In genomic region chr2:25309402-25309801, GRCh38 we compare ENCODE assay signal across 8 cellular contexts. TPM values are rescaled to one million over a fixed set of nuclear protein-coding genes. Genes with fewer than 3 reads are reported as not detected.
DNase-seq lines count a peak whose midpoint lies in the region; ATAC-seq, FAIRE-seq and TF ChIP-seq lines count a peak whose summit lies in the region.

No MANE protein-coding gene starts in this region.

- peak overlapping the region; percentile 79 for H3K27ac Mint-ChIP-seq in CD8-positive, alpha-beta T cell

- peaks cover 62% of the 10 kb centered on the region for H3K36me3 Mint-ChIP-seq in CD8-positive, alpha-beta T cell

- intact Hi-C loops in CD8-positive, alpha-beta T cell (cut with DNase I, micrococcal nuclease) = loop anchor here (1.0 to 2.0 kb wide), 6 partner anchors 15 to 213 kb away; no protein-coding TSS in a partner anchor

- H3K27me3 ChIP-seq in CD8-positive, alpha-beta T cell (ENCODE audit: insufficient read depth, low read length) = no peaks in the 10 kb centered on the region

- H3K4me1 Mint-ChIP-seq in CD8-positive, alpha-beta T cell (ENCODE audit: low read depth) = peaks cover 85% of the 10 kb centered on the region

- peak; percentile 40 to 78 (median 75) for DNase-seq in CD8-positive, alpha-beta T cell
- no peak for DNase-seq in HFF-Myc (ENCODE audit: extremely low read depth, low read depth)
- peak; percentile 10 for DNase-seq in RCC 7860 (ENCODE audit: low spot score)
- peak; percentile 34 for DNase-seq in activated effector memory CD4-positive, alpha-beta T cell treated with Interleukin-2 at 50 U/mL for 16 hours
- DNase-seq in glomerular visceral epithelial cell (ENCODE audit: extremely low spot score) = peak; percentile 36
- peak; percentile 34 to 55 for DNase-seq in stimulated activated CD4-positive, alpha-beta T cell treated with anti-CD3 and anti-CD28 coated beads, Interleukin-15, amount 100 ng/mL, for 1 hour (ENCODE audit: low read depth in 1 of 2, low spot score in 1 of 2)

- TF ChIP-seq CTCF in CD8-positive, alpha-beta T cell (IDR thresholded peaks at IDR 0.05) = peak; percentile 51
- TF ChIP-seq CTCF in HFF-Myc (IDR thresholded peaks at IDR 0.05; ENCODE audit: low read depth, low read length, missing control alignments) = peak; percentile 63

- H3K9me3 ChIP-seq in CD8-positive, alpha-beta T cell (ENCODE audit: low read length) = no peaks in the 10 kb centered on the region

- peak overlapping the region; percentile 11 for H3K4me3 Mint-ChIP-seq in CD8-positive, alpha-beta T cell

- peak; percentile 39 for ATAC-seq in CD8-positive, alpha-beta T cell
- ATAC-seq in HG03025 (IDR thresholded peaks at IDR 0.05; ENCODE audit: low FRiP score, unreplicated experiment) (no peak), GM19395 (IDR thresholded peaks at IDR 0.05; ENCODE audit: unreplicated experiment) (no peak)

- FAIRE-seq in RCC 7860 (lab: Jason Lieb, UNC) = no peak

- no peaks in the 10 kb centered on the region for H3K27me3 Mint-ChIP-seq in CD8-positive, alpha-beta T cell (ENCODE audit: low read depth)

- POLR2A ChIA-PET in CD8-positive, alpha-beta T cell (lab: Charles Lee) = interaction anchor here (0.9 to 2.1 kb wide), 2 partner anchors 14 to 67 kb away, joined by 3 to 7 read pairs; no protein-coding TSS in a partner anchor

- H3K4me3 ChIP-seq in CD8-positive, alpha-beta T cell (ENCODE audit: low read depth, low read length) = no peak overlapping the region
- H3K4me3 ChIP-seq in HFF-Myc (replicated peaks; ENCODE audit: low read depth, low read length) = no peak overlapping the region

- peaks cover 10% of the 10 kb centered on the region for H3K36me3 ChIP-seq in CD8-positive, alpha-beta T cell (ENCODE audit: insufficient read depth, low read length)

- H3K4me1 ChIP-seq in CD8-positive, alpha-beta T cell (ENCODE audit: insufficient read depth, low read length) = peaks cover 90% of the 10 kb centered on the region

- H3K27ac ChIP-seq in CD8-positive, alpha-beta T cell (ENCODE audit: low read depth, low read length) = no peak overlapping the region

- H3K9me3 Mint-ChIP-seq in CD8-positive, alpha-beta T cell = no peaks in the 10 kb centered on the region

- CTCF ChIA-PET in CD8-positive, alpha-beta T cell (lab: Charles Lee) = interaction anchor here (0.6 to 4.4 kb wide), 36 partner anchors 8 to 221 kb away, joined by 3 to 29 read pairs (median 4); partner anchors contain the start of gene DNMT3A

RNA-seq across cellular contexts. Expression of gene DNMT3A, which starts 32.3 kb away (rescaled TPM):
- 10 to 100 TPM; 66.6 to 67.9 TPM for total RNA-seq in CD8-positive, alpha-beta T cell
